ENCODE assay signal across 1 cellular context in the genomic region with DNA sequence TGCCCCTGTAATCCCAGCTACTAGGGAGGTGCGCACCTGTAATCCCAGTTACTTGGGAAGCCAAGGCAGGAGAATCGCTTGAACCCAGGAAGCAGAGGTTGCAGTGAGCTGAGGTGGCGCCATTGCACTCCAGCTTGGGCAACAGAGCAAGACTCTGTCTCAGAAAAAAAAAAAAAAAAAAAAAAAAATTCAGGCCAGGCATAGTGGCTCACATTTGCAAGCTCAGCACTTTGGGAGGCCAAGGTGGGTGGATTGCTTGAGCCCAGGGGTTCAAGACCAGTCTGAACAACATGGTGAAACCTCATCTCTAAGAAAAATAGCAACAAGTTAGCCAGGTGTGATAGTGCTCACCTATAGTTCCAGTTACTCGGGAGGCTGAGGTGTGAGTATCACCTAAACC.
TF ChIP-seq lines count a peak whose summit lies in the region.

No MANE protein-coding gene starts in this region.

TF ChIP-seq in IMR-90, 13 proteins besides CTCF, POLR2A, EP300 and RAD21:
- peak; percentile 85 for TF ChIP-seq MAFK (IDR thresholded peaks at IDR 0.05; ENCODE audit: low read depth, low read length)
